1 cellular context compared by ENCODE assay signal in the genomic region with DNA sequence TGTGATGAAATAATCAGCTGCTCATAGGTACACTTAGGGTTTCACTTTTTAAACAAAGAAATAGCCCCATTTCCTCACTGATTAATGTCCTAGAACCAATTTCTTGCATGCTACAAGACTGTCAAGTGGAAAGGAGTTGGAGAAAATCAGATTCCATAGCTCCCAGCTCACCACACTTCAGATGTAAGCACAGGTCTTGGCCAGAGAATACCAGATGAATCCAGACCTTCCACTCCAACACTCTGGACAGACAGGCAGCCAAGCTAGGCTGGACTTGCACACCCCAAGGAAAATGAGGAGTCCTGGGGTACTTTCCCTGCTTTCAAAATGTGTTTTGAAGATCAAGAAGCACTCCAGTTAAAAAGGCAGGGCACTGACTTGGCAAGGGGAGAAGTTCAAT.
TF ChIP-seq lines count a peak whose summit lies in the region.

No MANE protein-coding gene starts in this region.

TF ChIP-seq in HepG2, 621 proteins besides CTCF, POLR2A, EP300 and RAD21:
- TF ChIP-seq, protein P1, sequence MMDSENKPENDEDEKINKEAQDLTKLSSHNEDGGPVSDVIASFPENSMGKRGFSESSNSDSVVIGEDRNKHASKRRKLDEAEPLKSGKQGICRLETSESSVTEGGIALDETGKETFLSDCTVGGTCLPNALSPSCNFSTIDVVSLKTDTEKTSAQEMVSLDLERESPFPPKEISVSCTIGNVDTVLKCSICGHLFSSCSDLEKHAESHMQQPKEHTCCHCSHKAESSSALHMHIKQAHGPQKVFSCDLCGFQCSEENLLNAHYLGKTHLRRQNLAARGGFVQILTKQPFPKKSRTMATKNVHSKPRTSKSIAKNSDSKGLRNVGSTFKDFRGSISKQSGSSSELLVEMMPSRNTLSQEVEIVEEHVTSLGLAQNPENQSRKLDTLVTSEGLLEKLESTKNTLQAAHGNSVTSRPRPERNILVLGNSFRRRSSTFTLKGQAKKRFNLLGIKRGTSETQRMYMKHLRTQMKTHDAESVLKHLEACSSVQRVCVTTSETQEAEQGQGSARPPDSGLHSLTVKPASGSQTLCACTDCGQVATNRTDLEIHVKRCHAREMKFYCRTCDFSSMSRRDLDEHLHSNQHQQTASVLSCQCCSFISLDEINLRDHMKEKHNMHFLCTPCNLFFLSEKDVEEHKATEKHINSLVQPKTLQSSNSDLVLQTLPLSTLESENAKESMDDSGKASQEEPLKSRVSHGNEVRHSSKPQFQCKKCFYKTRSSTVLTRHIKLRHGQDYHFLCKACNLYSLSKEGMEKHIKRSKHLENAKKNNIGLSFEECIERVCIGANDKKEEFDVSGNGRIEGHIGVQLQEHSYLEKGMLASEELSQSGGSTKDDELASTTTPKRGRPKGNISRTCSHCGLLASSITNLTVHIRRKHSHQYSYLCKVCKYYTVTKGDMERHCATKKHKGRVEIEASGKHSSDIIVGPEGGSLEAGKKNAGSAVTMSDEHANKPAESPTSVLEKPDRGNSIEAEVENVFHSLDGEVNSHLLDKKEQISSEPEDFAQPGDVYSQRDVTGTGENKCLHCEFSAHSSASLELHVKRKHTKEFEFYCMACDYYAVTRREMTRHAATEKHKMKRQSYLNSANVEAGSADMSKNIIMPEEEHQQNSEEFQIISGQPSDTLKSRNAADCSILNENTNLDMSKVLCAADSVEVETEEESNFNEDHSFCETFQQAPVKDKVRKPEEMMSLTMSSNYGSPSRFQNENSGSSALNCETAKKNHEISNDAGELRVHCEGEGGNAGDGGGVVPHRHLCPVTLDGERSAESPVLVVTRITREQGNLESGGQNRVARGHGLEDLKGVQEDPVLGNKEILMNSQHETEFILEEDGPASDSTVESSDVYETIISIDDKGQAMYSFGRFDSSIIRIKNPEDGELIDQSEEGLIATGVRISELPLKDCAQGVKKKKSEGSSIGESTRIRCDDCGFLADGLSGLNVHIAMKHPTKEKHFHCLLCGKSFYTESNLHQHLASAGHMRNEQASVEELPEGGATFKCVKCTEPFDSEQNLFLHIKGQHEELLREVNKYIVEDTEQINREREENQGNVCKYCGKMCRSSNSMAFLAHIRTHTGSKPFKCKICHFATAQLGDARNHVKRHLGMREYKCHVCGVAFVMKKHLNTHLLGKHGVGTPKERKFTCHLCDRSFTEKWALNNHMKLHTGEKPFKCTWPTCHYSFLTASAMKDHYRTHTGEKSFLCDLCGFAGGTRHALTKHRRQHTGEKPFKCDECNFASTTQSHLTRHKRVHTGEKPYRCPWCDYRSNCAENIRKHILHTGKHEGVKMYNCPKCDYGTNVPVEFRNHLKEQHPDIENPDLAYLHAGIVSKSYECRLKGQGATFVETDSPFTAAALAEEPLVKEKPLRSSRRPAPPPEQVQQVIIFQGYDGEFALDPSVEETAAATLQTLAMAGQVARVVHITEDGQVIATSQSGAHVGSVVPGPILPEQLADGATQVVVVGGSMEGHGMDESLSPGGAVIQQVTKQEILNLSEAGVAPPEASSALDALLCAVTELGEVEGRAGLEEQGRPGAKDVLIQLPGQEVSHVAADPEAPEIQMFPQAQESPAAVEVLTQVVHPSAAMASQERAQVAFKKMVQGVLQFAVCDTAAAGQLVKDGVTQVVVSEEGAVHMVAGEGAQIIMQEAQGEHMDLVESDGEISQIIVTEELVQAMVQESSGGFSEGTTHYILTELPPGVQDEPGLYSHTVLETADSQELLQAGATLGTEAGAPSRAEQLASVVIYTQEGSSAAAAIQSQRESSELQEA (CRISPR knock-in tag; IDR thresholded peaks at IDR 0.05; ENCODE audit: not compliant biosample characterization) = no peak
- no peak for TF ChIP-seq ZFP90 (CRISPR knock-in tag; IDR thresholded peaks at IDR 0.05; ENCODE audit: borderline replicate concordance)
- no peak for TF ChIP-seq EHMT2 (IDR thresholded peaks at IDR 0.05; ENCODE audit: borderline replicate concordance, low read depth, low read length)
- TF ChIP-seq TOPORS (CRISPR knock-in tag; IDR thresholded peaks at IDR 0.05) = no peak
- TF ChIP-seq MXD4 (CRISPR knock-in tag; IDR thresholded peaks at IDR 0.05) = no peak
- TF ChIP-seq, protein P2, sequence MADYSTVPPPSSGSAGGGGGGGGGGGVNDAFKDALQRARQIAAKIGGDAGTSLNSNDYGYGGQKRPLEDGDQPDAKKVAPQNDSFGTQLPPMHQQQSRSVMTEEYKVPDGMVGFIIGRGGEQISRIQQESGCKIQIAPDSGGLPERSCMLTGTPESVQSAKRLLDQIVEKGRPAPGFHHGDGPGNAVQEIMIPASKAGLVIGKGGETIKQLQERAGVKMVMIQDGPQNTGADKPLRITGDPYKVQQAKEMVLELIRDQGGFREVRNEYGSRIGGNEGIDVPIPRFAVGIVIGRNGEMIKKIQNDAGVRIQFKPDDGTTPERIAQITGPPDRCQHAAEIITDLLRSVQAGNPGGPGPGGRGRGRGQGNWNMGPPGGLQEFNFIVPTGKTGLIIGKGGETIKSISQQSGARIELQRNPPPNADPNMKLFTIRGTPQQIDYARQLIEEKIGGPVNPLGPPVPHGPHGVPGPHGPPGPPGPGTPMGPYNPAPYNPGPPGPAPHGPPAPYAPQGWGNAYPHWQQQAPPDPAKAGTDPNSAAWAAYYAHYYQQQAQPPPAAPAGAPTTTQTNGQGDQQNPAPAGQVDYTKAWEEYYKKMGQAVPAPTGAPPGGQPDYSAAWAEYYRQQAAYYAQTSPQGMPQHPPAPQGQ (CRISPR knock-in tag; IDR thresholded peaks at IDR 0.05; ENCODE audit: borderline replicate concordance) = no peak
- TF ChIP-seq ZNF530 (CRISPR knock-in tag; IDR thresholded peaks at IDR 0.05; ENCODE audit: low read depth) = no peak
- no peak for TF ChIP-seq ZNF703 (CRISPR knock-in tag; IDR thresholded peaks at IDR 0.05; ENCODE audit: borderline replicate concordance)
- no peak for TF ChIP-seq MTF1 (CRISPR knock-in tag; IDR thresholded peaks at IDR 0.05)
- TF ChIP-seq MATR3 (CRISPR knock-in tag; IDR thresholded peaks at IDR 0.05) = no peak
